Comparison of ENCODE assay signal across 1 cellular context in the genomic region with DNA sequence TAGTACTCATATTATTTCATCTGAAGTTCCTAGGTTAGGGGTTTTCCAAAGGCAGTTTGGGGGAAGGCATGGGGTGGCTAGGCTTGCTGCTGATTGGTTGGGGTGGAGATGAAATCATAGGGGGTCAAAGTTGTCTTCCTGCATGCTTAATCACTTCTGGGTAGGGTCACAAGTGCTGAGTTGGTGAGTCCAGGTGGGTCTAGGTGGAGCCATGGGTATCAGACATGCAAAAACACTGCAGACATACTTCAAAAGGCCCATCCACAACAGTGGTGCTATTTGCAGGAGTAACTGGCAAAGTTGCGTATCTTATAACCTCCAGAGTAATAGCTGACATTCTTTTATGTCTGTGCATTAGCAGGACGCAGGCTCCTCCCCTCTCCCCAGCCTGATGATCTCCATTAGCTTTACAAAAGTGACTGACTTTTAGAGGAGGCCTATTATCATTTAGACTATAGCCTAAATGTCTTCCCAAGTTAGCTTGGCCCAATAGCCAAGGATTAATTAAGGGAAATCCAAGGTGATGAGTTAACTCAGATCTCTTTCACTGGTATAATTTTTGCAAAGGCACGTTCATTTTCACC.
TF ChIP-seq lines count a peak whose summit lies in the region.

No MANE protein-coding gene starts in this region.

TF ChIP-seq in GM23338, 12 proteins besides CTCF, POLR2A, EP300 and RAD21 (continued from another document):
- TF ChIP-seq, protein P1, sequence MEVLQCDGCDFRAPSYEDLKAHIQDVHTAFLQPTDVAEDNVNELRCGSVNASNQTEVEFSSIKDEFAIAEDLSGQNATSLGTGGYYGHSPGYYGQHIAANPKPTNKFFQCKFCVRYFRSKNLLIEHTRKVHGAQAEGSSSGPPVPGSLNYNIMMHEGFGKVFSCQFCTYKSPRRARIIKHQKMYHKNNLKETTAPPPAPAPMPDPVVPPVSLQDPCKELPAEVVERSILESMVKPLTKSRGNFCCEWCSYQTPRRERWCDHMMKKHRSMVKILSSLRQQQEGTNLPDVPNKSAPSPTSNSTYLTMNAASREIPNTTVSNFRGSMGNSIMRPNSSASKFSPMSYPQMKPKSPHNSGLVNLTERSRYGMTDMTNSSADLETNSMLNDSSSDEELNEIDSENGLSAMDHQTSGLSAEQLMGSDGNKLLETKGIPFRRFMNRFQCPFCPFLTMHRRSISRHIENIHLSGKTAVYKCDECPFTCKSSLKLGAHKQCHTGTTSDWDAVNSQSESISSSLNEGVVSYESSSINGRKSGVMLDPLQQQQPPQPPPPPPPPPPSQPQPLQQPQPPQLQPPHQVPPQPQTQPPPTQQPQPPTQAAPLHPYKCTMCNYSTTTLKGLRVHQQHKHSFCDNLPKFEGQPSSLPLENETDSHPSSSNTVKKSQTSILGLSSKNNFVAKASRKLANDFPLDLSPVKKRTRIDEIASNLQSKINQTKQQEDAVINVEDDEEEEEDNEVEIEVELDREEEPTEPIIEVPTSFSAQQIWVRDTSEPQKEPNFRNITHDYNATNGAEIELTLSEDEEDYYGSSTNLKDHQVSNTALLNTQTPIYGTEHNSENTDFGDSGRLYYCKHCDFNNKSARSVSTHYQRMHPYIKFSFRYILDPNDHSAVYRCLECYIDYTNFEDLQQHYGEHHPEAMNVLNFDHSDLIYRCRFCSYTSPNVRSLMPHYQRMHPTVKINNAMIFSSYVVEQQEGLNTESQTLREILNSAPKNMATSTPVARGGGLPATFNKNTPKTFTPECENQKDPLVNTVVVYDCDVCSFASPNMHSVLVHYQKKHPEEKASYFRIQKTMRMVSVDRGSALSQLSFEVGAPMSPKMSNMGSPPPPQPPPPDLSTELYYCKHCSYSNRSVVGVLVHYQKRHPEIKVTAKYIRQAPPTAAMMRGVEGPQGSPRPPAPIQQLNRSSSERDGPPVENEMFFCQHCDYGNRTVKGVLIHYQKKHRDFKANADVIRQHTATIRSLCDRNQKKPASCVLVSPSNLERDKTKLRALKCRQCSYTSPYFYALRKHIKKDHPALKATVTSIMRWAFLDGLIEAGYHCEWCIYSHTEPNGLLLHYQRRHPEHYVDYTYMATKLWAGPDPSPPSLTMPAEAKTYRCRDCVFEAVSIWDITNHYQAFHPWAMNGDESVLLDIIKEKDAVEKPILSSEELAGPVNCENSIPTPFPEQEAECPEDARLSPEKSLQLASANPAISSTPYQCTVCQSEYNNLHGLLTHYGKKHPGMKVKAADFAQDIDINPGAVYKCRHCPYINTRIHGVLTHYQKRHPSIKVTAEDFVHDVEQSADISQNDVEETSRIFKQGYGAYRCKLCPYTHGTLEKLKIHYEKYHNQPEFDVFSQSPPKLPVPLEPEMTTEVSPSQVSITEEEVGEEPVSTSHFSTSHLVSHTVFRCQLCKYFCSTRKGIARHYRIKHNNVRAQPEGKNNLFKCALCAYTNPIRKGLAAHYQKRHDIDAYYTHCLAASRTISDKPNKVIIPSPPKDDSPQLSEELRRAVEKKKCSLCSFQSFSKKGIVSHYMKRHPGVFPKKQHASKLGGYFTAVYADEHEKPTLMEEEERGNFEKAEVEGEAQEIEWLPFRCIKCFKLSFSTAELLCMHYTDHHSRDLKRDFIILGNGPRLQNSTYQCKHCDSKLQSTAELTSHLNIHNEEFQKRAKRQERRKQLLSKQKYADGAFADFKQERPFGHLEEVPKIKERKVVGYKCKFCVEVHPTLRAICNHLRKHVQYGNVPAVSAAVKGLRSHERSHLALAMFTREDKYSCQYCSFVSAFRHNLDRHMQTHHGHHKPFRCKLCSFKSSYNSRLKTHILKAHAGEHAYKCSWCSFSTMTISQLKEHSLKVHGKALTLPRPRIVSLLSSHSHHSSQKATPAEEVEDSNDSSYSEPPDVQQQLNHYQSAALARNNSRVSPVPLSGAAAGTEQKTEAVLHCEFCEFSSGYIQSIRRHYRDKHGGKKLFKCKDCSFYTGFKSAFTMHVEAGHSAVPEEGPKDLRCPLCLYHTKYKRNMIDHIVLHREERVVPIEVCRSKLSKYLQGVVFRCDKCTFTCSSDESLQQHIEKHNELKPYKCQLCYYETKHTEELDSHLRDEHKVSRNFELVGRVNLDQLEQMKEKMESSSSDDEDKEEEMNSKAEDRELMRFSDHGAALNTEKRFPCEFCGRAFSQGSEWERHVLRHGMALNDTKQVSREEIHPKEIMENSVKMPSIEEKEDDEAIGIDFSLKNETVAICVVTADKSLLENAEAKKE (CRISPR knock-in tag; IDR thresholded peaks at IDR 0.05): no peak
- TF ChIP-seq ZNF331 (CRISPR knock-in tag; IDR thresholded peaks at IDR 0.05; ENCODE audit: low read depth): no peak
- no peak for TF ChIP-seq EZH2phosphoT487 (IDR thresholded peaks at IDR 0.05; ENCODE audit: unreplicated experiment)
- no peak for TF ChIP-seq ETS1 (IDR thresholded peaks at IDR 0.05)
- TF ChIP-seq NANOG (IDR thresholded peaks at IDR 0.05; ENCODE audit: borderline replicate concordance): no peak
- no peak for TF ChIP-seq STAT1 (IDR thresholded peaks at IDR 0.05; ENCODE audit: unreplicated experiment)
